Comparison of ENCODE assay signal across 15 cellular contexts in the genomic region with DNA sequence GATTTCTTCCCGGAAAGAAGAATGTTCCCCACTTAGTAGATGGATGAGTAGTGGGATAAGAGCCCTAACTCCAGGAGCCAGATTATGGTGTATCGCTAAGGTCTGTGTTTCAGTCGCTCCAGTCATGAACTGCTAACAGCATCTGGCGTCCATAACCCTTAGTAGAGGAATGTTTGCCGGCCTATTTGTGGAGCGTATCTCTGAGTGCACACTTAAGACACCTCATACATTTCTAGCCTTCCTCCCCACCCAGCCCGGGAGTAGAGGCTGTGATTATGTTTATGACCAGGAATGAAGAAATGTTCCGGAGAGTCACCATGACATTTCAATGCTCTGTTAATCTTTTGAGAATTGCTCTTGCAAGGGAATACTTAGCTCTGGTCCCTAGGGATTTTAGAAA.
DNase-seq lines count a peak whose midpoint lies in the region; ATAC-seq and TF ChIP-seq lines count a peak whose summit lies in the region.
"Had no signal": no experiment of that assay in that cellular context is flagged by ENCODE, and none has a peak within 500 bp of the region (broad histone marks: within the 10 kb centered on the region; RNA-seq: fewer than 3 reads in every experiment).

No MANE protein-coding gene starts in this region.

- H3K27ac ChIP-seq in lung (ENCODE audit: low read depth in 1 of 2, low read length in 1 of 2): peak overlapping the region in 1 of 2 donors; percentile 21
- H3K27ac ChIP-seq: KMS-11, SK-N-MC had no signal

- 61 to 77% methylated on average over 8 of the region's 8 CpGs for WGBS in lung, 2 donors

- no peaks in the 10 kb centered on the region for H3K9me3 ChIP-seq in lung (ENCODE audit: control insufficient read depth in 2 of 2, insufficient read depth in 1 of 2, low read length in 1 of 2)
- H3K9me3 ChIP-seq: Caco-2 had no signal

- ATAC-seq in Right ventricle myocardium superior (ENCODE audit: poor library complexity): peak; percentile 92
- peak; percentile 75 for ATAC-seq in lung (ENCODE audit: insufficient read depth, low FRiP score)
- no peak for ATAC-seq in GM21526 (IDR thresholded peaks at IDR 0.05; ENCODE audit: low FRiP score, unreplicated experiment)
- ATAC-seq: PC-3 had no signal

- DNase-seq in Right ventricle myocardium superior: no peak
- no peak for DNase-seq in cardiac septum (ENCODE audit: low spot score)
- peak; percentile 34 to 76 for DNase-seq in foreskin fibroblast
- peak; percentile 57 for DNase-seq in lung (ENCODE audit: low spot score)
- DNase-seq in retina: no peak
- no peak for DNase-seq in NCI-H510A treated with DMSO at 0.1 percent for 48 hours (lab: John Stamatoyannopoulos, UW)
- DNase-seq in cortex of kidney (lab: John Stamatoyannopoulos, UW): no peak
- DNase-seq: Caco-2, DMS53, NCI-H1092, NCI-H187, PC-3 had no signal

- no peak for TF ChIP-seq CTCF in foreskin fibroblast (IDR thresholded peaks at IDR 0.05; ENCODE audit: low read depth, low read length)
- TF ChIP-seq CTCF in lung (IDR thresholded peaks at IDR 0.05; ENCODE audit: control extremely low read depth, extremely low read depth): no peak

- H3K4me3 ChIP-seq in foreskin fibroblast (ENCODE audit: low read depth in 1 of 2, low read length in 2 of 2) (no peak overlapping the region), lung (no peak overlapping the region)
- H3K4me3 ChIP-seq: SK-N-MC had no signal

- H3K36me3 ChIP-seq in lung (ENCODE audit: control insufficient read depth in 2 of 2, insufficient read depth in 2 of 2, low read length in 2 of 2): no peaks in the 10 kb centered on the region

- peaks cover 3 to 4% of the 10 kb centered on the region in 2 donors for H3K4me1 ChIP-seq in lung (ENCODE audit: control insufficient read depth in 2 of 2, insufficient read depth in 2 of 2, low read length in 2 of 2)
- H3K4me1 ChIP-seq: Caco-2 had no signal

- no peaks in the 10 kb centered on the region for H3K27me3 ChIP-seq in lung (ENCODE audit: control insufficient read depth, insufficient read depth)

- intact Hi-C loops in Right ventricle myocardium superior (cut with DNase I) (no loop called here), cardiac septum (cut with DNase I) (no loop called here)

Comparison
In these comparisons a context has a peak if more than half of its experiments do, and no peak if none do; other contexts are left out.
1. DNase-seq: peak in foreskin fibroblast (2 of 2) and lung (single experiment); none in Right ventricle myocardium superior (single experiment), cardiac septum (single experiment), retina (single experiment), NCI-H510A treated with DMSO at 0.1 percent for 48 hours (single experiment) and cortex of kidney (single experiment).